In genomic region chr10:7243873-7244272, GRCh38 we compare ENCODE assay signal across 10 cellular contexts.
DNase-seq lines count a peak whose midpoint lies in the region; ATAC-seq and TF ChIP-seq lines count a peak whose summit lies in the region.
"Had no signal": no experiment of that assay in that cellular context is flagged by ENCODE, and none has a peak within 500 bp of the region (broad histone marks: within the 10 kb centered on the region; RNA-seq: fewer than 3 reads in every experiment).

No MANE protein-coding gene starts in this region.

- peak overlapping the region; percentile 30 to 81 (median 65); a peak in 21 of 22 replicates for H3K27ac ChIP-seq in BLaER1 treated with 17β-estradiol and CSF1 and Interleukin-3, amounts not matched to agents 10 nM and 100 nM
- no peak overlapping the region for H3K27ac ChIP-seq in esophagus muscularis mucosa (replicated peaks in 1 of 4)
- H3K27ac ChIP-seq in heart left ventricle: peak overlapping the region in 1 of 12 donors; percentile 58
- H3K27ac ChIP-seq: SJSA1 had no signal

- no peaks in the 10 kb centered on the region for H3K27me3 ChIP-seq in BLaER1 treated with 17β-estradiol and CSF1 and Interleukin-3, amounts not matched to agents 10 nM and 100 nM
- H3K27me3 ChIP-seq in esophagus muscularis mucosa (no peaks in the 10 kb centered on the region), heart left ventricle (no peaks in the 10 kb centered on the region)
- H3K27me3 ChIP-seq: SJSA1 had no signal

- DNase-seq in MV-4-11 (lab: John Stamatoyannopoulos, UW): peak; percentile 75
- no peak for DNase-seq in NCI-H2171 treated with DMSO at 0.1 percent for 48 hours (lab: John Stamatoyannopoulos, UW)
- no peak for DNase-seq in esophagus muscularis mucosa (ENCODE audit: extremely low spot score)
- no peak for DNase-seq in heart left ventricle
- DNase-seq in NCI-H2107 (lab: John Stamatoyannopoulos, UW): no peak
- DNase-seq: COR-L47 had no signal

- H3K4me3 ChIP-seq in BLaER1 treated with 17β-estradiol and CSF1 and Interleukin-3, amounts not matched to agents 10 nM and 100 nM: peak overlapping the region in 5 of 10 experiments; percentile 11 to 45 (median 26); a peak in 4 of 20 replicates
- H3K4me3 ChIP-seq in esophagus muscularis mucosa (no peak overlapping the region), heart left ventricle (no peak overlapping the region)
- H3K4me3 ChIP-seq: SJSA1 had no signal

- H3K9ac ChIP-seq in BLaER1 treated with 17β-estradiol and CSF1 and Interleukin-3, amounts not matched to agents 10 nM and 100 nM: peak overlapping the region; percentile 35 to 73 (median 63); a peak in 19 of 22 replicates

- peaks cover 40 to 99% (median 92%) of the 10 kb centered on the region in 11 experiments for H3K36me3 ChIP-seq in BLaER1 treated with 17β-estradiol and CSF1 and Interleukin-3, amounts not matched to agents 10 nM and 100 nM
- peaks cover 18 to 46% (median 28%) of the 10 kb centered on the region in 4 donors for H3K36me3 ChIP-seq in esophagus muscularis mucosa
- peaks cover 0 to 60% (median 51%) of the 10 kb centered on the region in 9 donors for H3K36me3 ChIP-seq in heart left ventricle
- H3K36me3 ChIP-seq: SJSA1 had no signal

- ATAC-seq in GM18873 (IDR thresholded peaks at IDR 0.05; ENCODE audit: low FRiP score, unreplicated experiment): peak; percentile 83
- ATAC-seq in HG02840 (IDR thresholded peaks at IDR 0.05; ENCODE audit: low FRiP score, unreplicated experiment): peak; percentile 70
- ATAC-seq in heart left ventricle: no peak

- H3K9me3 ChIP-seq in BLaER1 treated with 17β-estradiol and CSF1 and Interleukin-3, amounts not matched to agents 10 nM and 100 nM (replicated peaks in 1 of 11): peaks cover 0 to 21% (median 12%) of the 10 kb centered on the region in 11 experiments; a peak in 16 of 22 replicates
- H3K9me3 ChIP-seq in esophagus muscularis mucosa: no peaks in the 10 kb centered on the region
- no peaks in the 10 kb centered on the region for H3K9me3 ChIP-seq in heart left ventricle
- H3K9me3 ChIP-seq: SJSA1 had no signal

- TF ChIP-seq EP300 in esophagus muscularis mucosa (IDR thresholded peaks at IDR 0.05): no peak

- TF ChIP-seq POLR2A in esophagus muscularis mucosa (IDR thresholded peaks at IDR 0.05; ENCODE audit: low read depth) (no peak), heart left ventricle (IDR thresholded peaks at IDR 0.05) (no peak)

- peak overlapping the region; percentile 49 to 84 (median 69) for H3K4me2 ChIP-seq in BLaER1 treated with 17β-estradiol and CSF1 and Interleukin-3, amounts not matched to agents 10 nM and 100 nM

- TF ChIP-seq CTCF in esophagus muscularis mucosa (IDR thresholded peaks at IDR 0.05) (no peak), heart left ventricle (IDR thresholded peaks at IDR 0.05) (no peak)

- H3K4me1 ChIP-seq in BLaER1 treated with 17β-estradiol and CSF1 and Interleukin-3, amounts not matched to agents 10 nM and 100 nM: peaks cover 18 to 36% (median 22%) of the 10 kb centered on the region in 10 experiments
- H3K4me1 ChIP-seq in esophagus muscularis mucosa (peaks cover 0 to 4% (median 0%) of the 10 kb centered on the region in 4 donors), heart left ventricle (peaks cover 0 to 18% (median 0%) of the 10 kb centered on the region in 12 donors)
- H3K4me1 ChIP-seq: SJSA1 had no signal

- intact Hi-C loops in esophagus muscularis mucosa (cut with DNase I): no loop called here
- intact Hi-C loops in heart left ventricle (cut with DNase I): no loop called here

- WGBS in esophagus muscularis mucosa: 45% methylated on average over 3 of the region's 3 CpGs
- 44 to 57% (median 54%) methylated on average over 3 of the region's 3 CpGs for whole genome bisulfite sequencing in heart left ventricle, 4 donors

- H4K20me1 ChIP-seq in BLaER1 treated with 17β-estradiol and CSF1 and Interleukin-3, amounts not matched to agents 10 nM and 100 nM: no peaks in the 10 kb centered on the region

Comparison
In these comparisons a context has a peak if more than half of its experiments do, and no peak if none do; other contexts are left out.
1. H3K27ac ChIP-seq: peak in BLaER1 treated with 17β-estradiol and CSF1 and Interleukin-3, amounts not matched to agents 10 nM and 100 nM (11 of 11); none in esophagus muscularis mucosa (0 of 4).
2. ATAC-seq: peak in GM18873 (single experiment) and HG02840 (single experiment); none in heart left ventricle (0 of 4).